25 cellular contexts compared by ENCODE assay signal in the genomic region with DNA sequence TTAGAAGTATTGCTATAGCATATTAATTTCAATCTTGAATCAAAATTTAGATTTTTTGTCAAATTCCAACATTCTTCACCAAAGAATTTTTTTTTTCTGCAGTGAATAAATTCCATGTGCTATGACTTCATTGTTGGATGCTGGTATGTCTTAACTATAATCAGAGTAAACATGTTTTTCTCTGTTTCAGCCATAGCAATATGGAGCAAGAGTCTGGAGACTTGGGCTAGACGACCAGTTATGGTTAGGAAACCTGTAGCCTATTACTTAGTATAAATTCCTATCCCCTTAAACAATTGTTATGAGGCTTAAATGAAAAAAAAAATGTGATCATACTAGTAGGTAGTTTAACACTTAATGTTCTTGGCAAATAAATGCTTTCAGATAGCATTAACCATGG.
"Had no signal": no experiment of that assay in that cellular context is flagged by ENCODE, and none has a peak within 500 bp of the region (broad histone marks: within the 10 kb centered on the region; RNA-seq: fewer than 3 reads in every experiment).

No MANE protein-coding gene starts in this region.

- H3K4me2 ChIP-seq: hepatocyte had no signal

- H3K4me1 ChIP-seq: colonic mucosa, esophagus squamous epithelium, foreskin keratinocyte, gastroesophageal sphincter, heart left ventricle, lower lobe of right lung had no signal

- H3K27me3 ChIP-seq: colonic mucosa, foreskin keratinocyte, hepatocyte had no signal

- H3K9me3 ChIP-seq: colonic mucosa, esophagus squamous epithelium, gastroesophageal sphincter, heart left ventricle, lower lobe of right lung, mucosa of descending colon had no signal

- H3K79me2 ChIP-seq: hepatocyte had no signal

- ATAC-seq: effector memory CD8-positive, alpha-beta T cell; esophagus mucosa; foreskin keratinocyte; gastroesophageal sphincter; heart left ventricle; left colon; left lobe of liver; left ventricle myocardium superior; lower lobe of right lung; mucosa of descending colon had no signal

- DNase-seq: colonic mucosa; cortex of kidney; effector CD8-positive, alpha-beta T cell; effector memory CD8-positive, alpha-beta T cell; endodermal cell; erythroblast; esophagus squamous epithelium; foreskin keratinocyte; heart left ventricle; hypothalamus; immature natural killer cell; islet precursor cell; kidney; kidney glomerular epithelial cell; left colon; left ventricle myocardium superior; lower lobe of right lung; mesenchymal stem cell; mucosa of descending colon; naive B cell had no signal

- H3K27ac ChIP-seq: colonic mucosa, epithelial cell of prostate, esophagus squamous epithelium, foreskin keratinocyte, gastroesophageal sphincter, heart left ventricle, hepatocyte, lower lobe of right lung had no signal

- H2AFZ ChIP-seq: hepatocyte had no signal

- H3K4me3 ChIP-seq: colonic mucosa, esophagus squamous epithelium, gastroesophageal sphincter, heart left ventricle, hepatocyte, lower lobe of right lung, mucosa of descending colon had no signal

- H3K36me3 ChIP-seq: colonic mucosa, esophagus squamous epithelium, gastroesophageal sphincter, heart left ventricle, lower lobe of right lung had no signal
